ENCODE assay signal across 8 cellular contexts in the genomic region with DNA sequence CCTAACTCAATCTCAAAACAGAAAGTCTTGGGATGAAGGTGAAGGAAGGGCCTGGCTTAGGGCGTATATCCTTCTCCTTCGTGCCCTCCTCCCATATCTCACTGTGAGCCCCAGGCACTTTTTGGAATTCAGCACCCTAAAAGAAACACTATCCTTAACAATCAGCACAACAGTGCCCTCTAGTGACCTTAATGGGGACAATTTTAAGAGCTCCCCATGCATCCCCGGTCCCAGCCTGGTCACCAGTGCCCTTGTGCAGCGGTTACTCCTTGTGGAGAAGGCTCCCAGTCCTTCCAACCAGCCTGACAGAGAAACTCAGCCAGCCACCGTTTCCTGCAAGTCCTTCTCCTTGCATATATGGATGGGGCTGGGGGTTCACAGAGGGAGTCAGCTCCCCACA. TPM values are rescaled to one million over a fixed set of nuclear protein-coding genes. Genes with fewer than 3 reads are reported as not detected.
DNase-seq lines count a peak whose midpoint lies in the region; ATAC-seq and TF ChIP-seq lines count a peak whose summit lies in the region.

No MANE protein-coding gene starts in this region.

- H3K36me3 ChIP-seq in H7 (replicated peaks; ENCODE audit: control insufficient read depth, insufficient read depth, low read length) = no peaks in the 10 kb centered on the region; the same call in none of the 2 replicates

- intact Hi-C loops in activated CD4-positive, alpha-beta memory T cell treated with anti-CD3 and anti-CD28 coated beads for 36 hours (cut with micrococcal nuclease) = loop anchor here (1.0 kb wide), 1 partner anchor 24 kb away; no protein-coding TSS in a partner anchor

- peaks cover 22% of the 10 kb centered on the region for H3K4me1 Mint-ChIP-seq in activated CD4-positive, alpha-beta memory T cell treated with anti-CD3 and anti-CD28 coated beads for 36 hours (ENCODE audit: low read depth)
- H3K4me1 Mint-ChIP-seq in stimulated activated naive B cell treated with anti-CD40 and anti-IgM and Interleukin-4, amounts not matched to agents 10 μg/mL and 1 μg/mL and 100 μg/mL, for 72 hours = peaks cover 11 to 14% of the 10 kb centered on the region in 2 donors

- CTCF ChIA-PET in activated CD4-positive, alpha-beta memory T cell treated with anti-CD3 and anti-CD28 coated beads for 36 hours (lab: Charles Lee) = interaction anchor here (0.7 to 3.8 kb wide), 15 partner anchors 11 to 344 kb away, joined by 3 to 23 read pairs (median 4); no protein-coding TSS in a partner anchor

- no peak overlapping the region for H3K4me3 Mint-ChIP-seq in activated CD4-positive, alpha-beta memory T cell treated with anti-CD3 and anti-CD28 coated beads for 36 hours
- H3K4me3 Mint-ChIP-seq in stimulated activated naive B cell treated with anti-CD40 and anti-IgM and Interleukin-4, amounts not matched to agents 10 μg/mL and 1 μg/mL and 100 μg/mL, for 72 hours = no peak overlapping the region

- no peaks in the 10 kb centered on the region for H3K27me3 Mint-ChIP-seq in activated CD4-positive, alpha-beta memory T cell treated with anti-CD3 and anti-CD28 coated beads for 36 hours
- H3K27me3 Mint-ChIP-seq in stimulated activated naive B cell treated with anti-CD40 and anti-IgM and Interleukin-4, amounts not matched to agents 10 μg/mL and 1 μg/mL and 100 μg/mL, for 72 hours = peaks cover 29 to 42% of the 10 kb centered on the region in 2 donors

- no peak overlapping the region for H3K27ac Mint-ChIP-seq in activated CD4-positive, alpha-beta memory T cell treated with anti-CD3 and anti-CD28 coated beads for 36 hours
- no peak overlapping the region for H3K27ac Mint-ChIP-seq in stimulated activated naive B cell treated with anti-CD40 and anti-IgM and Interleukin-4, amounts not matched to agents 10 μg/mL and 1 μg/mL and 100 μg/mL, for 72 hours

- peak; percentile 29 for TF ChIP-seq CTCF in 22Rv1 (IDR thresholded peaks at IDR 0.05)
- TF ChIP-seq CTCF in foreskin keratinocyte (conservative IDR thresholded peaks at IDR 0.05) = peak; percentile 57

- H3K27ac ChIP-seq in 22Rv1 = no peak overlapping the region
- H3K27ac ChIP-seq in foreskin keratinocyte = no peak overlapping the region

- H3K9me3 Mint-ChIP-seq in activated CD4-positive, alpha-beta memory T cell treated with anti-CD3 and anti-CD28 coated beads for 36 hours = no peaks in the 10 kb centered on the region
- no peaks in the 10 kb centered on the region for H3K9me3 Mint-ChIP-seq in stimulated activated naive B cell treated with anti-CD40 and anti-IgM and Interleukin-4, amounts not matched to agents 10 μg/mL and 1 μg/mL and 100 μg/mL, for 72 hours

- no peaks in the 10 kb centered on the region for H3K4me1 ChIP-seq in foreskin keratinocyte

- peak; percentile 25 for DNase-seq in EH (ENCODE audit: low read depth)
- DNase-seq in H7 = peak; percentile 84
- peak; percentile 49 for DNase-seq in NAMALWA (ENCODE audit: low spot score)
- DNase-seq in activated CD4-positive, alpha-beta memory T cell treated with anti-CD3 and anti-CD28 coated beads for 36 hours = peak; percentile 12
- no peak for DNase-seq in foreskin keratinocyte
- DNase-seq in stimulated activated naive B cell treated with anti-CD40 and anti-IgM and Interleukin-4, amounts not matched to agents 10 μg/mL and 1 μg/mL and 100 μg/mL, for 72 hours = no peak
- DNase-seq in T1000 (lab: John Stamatoyannopoulos, UW) = no peak

- ATAC-seq in foreskin keratinocyte = peak; percentile 72
- ATAC-seq in stimulated activated naive B cell treated with anti-CD40 and anti-IgM and Interleukin-4, amounts not matched to agents 10 μg/mL and 1 μg/mL and 100 μg/mL, for 72 hours (replicated peaks) = peak; percentile 54 to 64

- 0 out of 2 replicates have a peak, but pooled peaks cover 2% of the 10 kb centered on the region for H3K27me3 ChIP-seq in H7 (ENCODE audit: control insufficient read depth, insufficient read depth, low read length)
- no peaks in the 10 kb centered on the region for H3K27me3 ChIP-seq in foreskin keratinocyte

- no peaks in the 10 kb centered on the region for H3K36me3 Mint-ChIP-seq in activated CD4-positive, alpha-beta memory T cell treated with anti-CD3 and anti-CD28 coated beads for 36 hours
- H3K36me3 Mint-ChIP-seq in stimulated activated naive B cell treated with anti-CD40 and anti-IgM and Interleukin-4, amounts not matched to agents 10 μg/mL and 1 μg/mL and 100 μg/mL, for 72 hours = no peaks in the 10 kb centered on the region

- POLR2A ChIA-PET in activated CD4-positive, alpha-beta memory T cell treated with anti-CD3 and anti-CD28 coated beads for 36 hours (lab: Charles Lee) = no interaction called here

- H3K4me3 ChIP-seq in H7 (ENCODE audit: insufficient read depth, low read depth, low read length) = no peak overlapping the region

RNA-seq across cellular contexts. Expression of a gene that starts 4.2 kb away (rescaled TPM):
- 1.8 and 2.0 TPM in 2 replicates for total RNA-seq in H7 (2014; rRNA removed; shearing (Covaris generic))
- 1 to 10 TPM; 1.3 to 1.5 TPM for total RNA-seq in activated CD4-positive, alpha-beta memory T cell treated with anti-CD3 and anti-CD28 coated beads for 36 hours
- total RNA-seq in foreskin keratinocyte = 0.11 and 0.27 TPM in 2 replicates
- polyA plus RNA-seq in foreskin keratinocyte = 0.03 TPM in 1 of 2 replicates, not detected in the other

Comparison
In these comparisons a context has a peak if more than half of its experiments do, and no peak if none do; other contexts are left out.
1. DNase-seq: peak in EH (single experiment), H7 (single experiment), NAMALWA (single experiment) and activated CD4-positive, alpha-beta memory T cell treated with anti-CD3 and anti-CD28 coated beads for 36 hours (single experiment); none in foreskin keratinocyte (0 of 2), stimulated activated naive B cell treated with anti-CD40 and anti-IgM and Interleukin-4, amounts not matched to agents 10 μg/mL and 1 μg/mL and 100 μg/mL, for 72 hours (single experiment) and T1000 (single experiment).